8 cellular contexts compared by ENCODE assay signal in the genomic region with DNA sequence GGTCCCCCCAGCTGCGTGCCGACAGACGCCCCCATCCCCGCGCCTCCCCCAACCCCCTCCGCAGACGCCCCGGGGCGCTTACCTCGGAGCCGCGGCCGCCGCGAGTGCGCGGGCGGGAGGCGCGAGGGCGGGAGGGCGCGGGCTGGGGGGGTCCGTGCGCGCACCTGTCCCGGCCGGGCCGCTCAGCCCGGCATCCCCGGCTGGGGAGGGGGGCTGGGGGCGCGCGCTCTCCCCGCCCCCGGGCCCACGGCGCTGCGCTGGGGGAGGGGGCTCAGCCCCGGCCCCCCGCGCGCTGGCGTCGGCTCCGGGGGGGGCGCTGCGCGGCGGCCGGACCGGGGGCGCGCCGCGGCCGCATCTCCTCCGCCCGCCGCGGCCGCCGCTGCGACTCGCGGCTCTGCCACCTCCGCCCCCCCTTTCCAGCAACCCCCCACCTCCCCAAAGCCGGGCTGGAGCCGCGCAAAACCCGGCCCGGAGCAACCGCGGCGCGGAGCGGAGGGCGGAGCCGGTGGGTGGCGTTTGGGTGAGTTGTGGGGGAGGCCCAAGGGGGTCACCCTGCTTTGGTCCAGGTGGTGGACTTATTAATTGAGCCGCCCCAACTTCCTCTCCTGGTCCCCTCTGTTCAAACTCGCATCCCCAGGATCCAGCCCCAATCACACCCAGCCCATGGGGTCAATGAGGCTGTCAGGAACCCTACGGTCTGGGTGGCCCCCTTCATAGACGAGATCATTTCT. TPM values are rescaled to one million over a fixed set of nuclear protein-coding genes. Genes with fewer than 3 reads are reported as not detected.
A peak's percentile ranks its signal among the peaks of the same experiment; 100 is the strongest.
DNase-seq lines count a peak whose midpoint lies in the region; ATAC-seq and TF ChIP-seq lines count a peak whose summit lies in the region.

No MANE protein-coding gene starts in this region.

- H3K9ac ChIP-seq in DND-41 (ENCODE audit: low read depth, low read length) (peak overlapping the region; percentile 24; the same call in 1 of the 2 replicates), IMR-90 (ENCODE audit: low read depth, low read length) (no peak overlapping the region), neural cell (ENCODE audit: low read length) (peak overlapping the region; percentile 95)

- H4K91ac ChIP-seq in IMR-90 (ENCODE audit: insufficient read depth, low read depth, low read length), result no peak overlapping the region

- dilution Hi-C loops in IMR-90 (cut with HindIII; ENCODE audit: low sequenced_read_pairs, unreplicated experiment), result no loop called here

- no peaks in the 10 kb centered on the region for H3K9me3 Mint-ChIP-seq in MCF 10A (ENCODE audit: unreplicated experiment)
- H3K9me3 Mint-ChIP-seq in activated T-helper 1 cell treated with anti-CD3 and anti-CD28 coated beads, Interleukin-12 subunit alpha, Interleukin-12 subunit beta, Interleukin-2, Interleukin-4 antibody, amounts not matched to agents 30 ng/mL and 10 ng/mL and 1 ng/mL, durations not matched to agents 14 hours and 24 hours and 36 hours, result no peaks in the 10 kb centered on the region

- H3K79me2 ChIP-seq in DND-41 (ENCODE audit: insufficient read depth, low read length) (no peaks in the 10 kb centered on the region), neural cell (replicated peaks; ENCODE audit: insufficient read depth, low read length) (peaks cover 11% of the 10 kb centered on the region)

- no peaks in the 10 kb centered on the region for H3F3A ChIP-seq in neural cell (ENCODE audit: insufficient read depth, low read length, poor library complexity, severe bottlenecking)

- no peak overlapping the region for H3K27ac ChIP-seq in DND-41 (ENCODE audit: low read length)
- no peak overlapping the region for H3K27ac ChIP-seq in IMR-90 (ENCODE audit: insufficient read depth, low read length)
- H3K27ac ChIP-seq in neural cell (ENCODE audit: low read length), result peak overlapping the region; percentile 55
- no peak overlapping the region for H3K27ac ChIP-seq in ovary

- WGBS in IMR-90 (ENCODE audit: extremely low coverage in 2 of 2, insufficient read length in 1 of 2), 2 experiments, result 0% methylated on average over 1 of the region's 84 CpGs; no CpG with 5 or more reads in 1 of the 2 experiments
- 1 to 2% (median 2%) methylated on average over 9 to 83 of the region's 84 CpGs for WGBS in ovary, 3 donors

- H3K9me1 ChIP-seq in IMR-90 (ENCODE audit: insufficient read depth, low read length), result no peaks in the 10 kb centered on the region

- H2BK120ac ChIP-seq in IMR-90 (ENCODE audit: low read depth, low read length), result no peak overlapping the region

- H2BK20ac ChIP-seq in IMR-90 (ENCODE audit: low read depth, low read length), result no peak overlapping the region

- H3K27me3 Mint-ChIP-seq in MCF 10A (ENCODE audit: insufficient read depth, unreplicated experiment), result peaks cover 11% of the 10 kb centered on the region
- H3K27me3 Mint-ChIP-seq in activated T-helper 1 cell treated with anti-CD3 and anti-CD28 coated beads, Interleukin-12 subunit alpha, Interleukin-12 subunit beta, Interleukin-2, Interleukin-4 antibody, amounts not matched to agents 30 ng/mL and 10 ng/mL and 1 ng/mL, durations not matched to agents 14 hours and 24 hours and 36 hours (ENCODE audit: insufficient read depth), result peaks cover 58% of the 10 kb centered on the region

- in situ Hi-C loops in IMR-90 (cut with MboI; ENCODE audit: low sequenced_read_pairs), result no loop called here

- no peak overlapping the region for H4K8ac ChIP-seq in IMR-90 (ENCODE audit: low read depth in 2 of 2, low read length in 2 of 2)

- no peaks in the 10 kb centered on the region for H3K9me2 ChIP-seq in neural cell (ENCODE audit: insufficient read depth, low read length)

- H3K79me1 ChIP-seq in IMR-90 (ENCODE audit: low read depth in 1 of 2, low read length in 2 of 2), result no peaks in the 10 kb centered on the region

- H3K18ac ChIP-seq in IMR-90 (ENCODE audit: low read depth, low read length), result no peak overlapping the region

- ATAC-seq in DND-41 (ENCODE audit: insufficient read depth, low read depth) (peak; percentile 49; the same call in 2 of the 3 replicates), IMR-90 (ENCODE audit: low read depth) (peak; percentile 74), HG03460 (IDR thresholded peaks at IDR 0.05; ENCODE audit: unreplicated experiment) (no peak)

- no peaks in the 10 kb centered on the region for H3K36me3 Mint-ChIP-seq in MCF 10A (ENCODE audit: insufficient read depth, unreplicated experiment)
- peaks cover 2% of the 10 kb centered on the region for H3K36me3 Mint-ChIP-seq in activated T-helper 1 cell treated with anti-CD3 and anti-CD28 coated beads, Interleukin-12 subunit alpha, Interleukin-12 subunit beta, Interleukin-2, Interleukin-4 antibody, amounts not matched to agents 30 ng/mL and 10 ng/mL and 1 ng/mL, durations not matched to agents 14 hours and 24 hours and 36 hours (ENCODE audit: low read depth)

- H3K4me1 Mint-ChIP-seq in MCF 10A (ENCODE audit: insufficient read depth, unreplicated experiment), result peaks cover 7% of the 10 kb centered on the region
- H3K4me1 Mint-ChIP-seq in activated T-helper 1 cell treated with anti-CD3 and anti-CD28 coated beads, Interleukin-12 subunit alpha, Interleukin-12 subunit beta, Interleukin-2, Interleukin-4 antibody, amounts not matched to agents 30 ng/mL and 10 ng/mL and 1 ng/mL, durations not matched to agents 14 hours and 24 hours and 36 hours (ENCODE audit: low read depth), result peaks cover 9% of the 10 kb centered on the region

- H3K27me3 ChIP-seq in DND-41 (ENCODE audit: insufficient read depth, low read length, poor library complexity), result peaks cover 40% of the 10 kb centered on the region
- peaks cover 56% of the 10 kb centered on the region for H3K27me3 ChIP-seq in IMR-90 (ENCODE audit: control insufficient read depth, insufficient read depth, low read length)
- H3K27me3 ChIP-seq in neural cell (ENCODE audit: insufficient read depth, low read depth, low read length), result no peaks in the 10 kb centered on the region
- peaks cover 4% of the 10 kb centered on the region for H3K27me3 ChIP-seq in ovary

- DNase-seq in DND-41 (peak; percentile 58), IMR-90 (no peak), MCF 10A (ENCODE audit: unreplicated experiment) (peak; percentile 52), ovary (no peak), AML-193 (lab: John Stamatoyannopoulos, UW) (no peak)
- no peak for DNase-seq in activated T-helper 1 cell treated with anti-CD3 and anti-CD28 coated beads, Interleukin-12 subunit alpha, Interleukin-12 subunit beta, Interleukin-2, Interleukin-4 antibody, amounts not matched to agents 30 ng/mL and 10 ng/mL and 1 ng/mL, durations not matched to agents 14 hours and 24 hours and 36 hours (ENCODE audit: low spot score)

- TF ChIP-seq CTCF in DND-41 (IDR thresholded peaks at IDR 0.05; ENCODE audit: borderline replicate concordance, extremely low read depth, low read length, poor library complexity, severe bottlenecking), result no peak
- TF ChIP-seq CTCF in IMR-90 (conservative IDR thresholded peaks at IDR 0.05; ENCODE audit: low read depth, low read length), result no peak
- no peak for TF ChIP-seq CTCF in MCF 10A (IDR thresholded peaks at IDR 0.05; ENCODE audit: unreplicated experiment)
- no peak for TF ChIP-seq CTCF in neural cell (IDR thresholded peaks at IDR 0.05; ENCODE audit: poor library complexity, severe bottlenecking)
- no peak for TF ChIP-seq CTCF in ovary (IDR thresholded peaks at IDR 0.05)

- H3K14ac ChIP-seq in IMR-90 (replicated peaks; ENCODE audit: low read depth, low read length), result no peak overlapping the region

- H2AFZ ChIP-seq in DND-41 (ENCODE audit: low read depth, low read length) (no peak overlapping the region), IMR-90 (replicated peaks; ENCODE audit: low read length, poor library complexity) (peak overlapping the region; percentile 43), neural cell (ENCODE audit: low read depth, low read length) (peak overlapping the region; percentile 56)

- H3K23ac ChIP-seq in IMR-90 (ENCODE audit: low read depth, low read length), result no peak overlapping the region

- TF ChIP-seq POLR2A in IMR-90 (IDR thresholded peaks at IDR 0.05; ENCODE audit: low read depth, low read length), result no peak
- no peak for TF ChIP-seq POLR2A in ovary (IDR thresholded peaks at IDR 0.05)

- H3K4me3 Mint-ChIP-seq in MCF 10A (ENCODE audit: unreplicated experiment), result peak overlapping the region; percentile 62
- no peak overlapping the region for H3K4me3 Mint-ChIP-seq in activated T-helper 1 cell treated with anti-CD3 and anti-CD28 coated beads, Interleukin-12 subunit alpha, Interleukin-12 subunit beta, Interleukin-2, Interleukin-4 antibody, amounts not matched to agents 30 ng/mL and 10 ng/mL and 1 ng/mL, durations not matched to agents 14 hours and 24 hours and 36 hours

- TF ChIP-seq EP300 in neural cell (conservative IDR thresholded peaks at IDR 0.05; ENCODE audit: poor library complexity, severe bottlenecking) (no peak), ovary (IDR thresholded peaks at IDR 0.05) (no peak)

- H3K56ac ChIP-seq in IMR-90 (ENCODE audit: extremely low read depth, insufficient read depth, low read length), result no peak overlapping the region

- no peaks in the 10 kb centered on the region for H3K9me3 ChIP-seq in DND-41 (ENCODE audit: insufficient read depth, low read length, severe bottlenecking)
- H3K9me3 ChIP-seq in IMR-90 (ENCODE audit: control insufficient read depth, insufficient read depth, low read length), result no peaks in the 10 kb centered on the region
- no peaks in the 10 kb centered on the region for H3K9me3 ChIP-seq in neural cell (ENCODE audit: low read length)
- no peaks in the 10 kb centered on the region for H3K9me3 ChIP-seq in ovary

- no peak overlapping the region for H2BK5ac ChIP-seq in IMR-90 (ENCODE audit: low read depth, low read length, poor library complexity, severe bottlenecking)

- H2AK9ac ChIP-seq in IMR-90 (replicated peaks; ENCODE audit: low read depth, low read length, poor library complexity), result peak overlapping the region; percentile 61

- H3K4ac ChIP-seq in IMR-90 (ENCODE audit: low read depth, low read length), result no peak overlapping the region

- no peak overlapping the region for H4K5ac ChIP-seq in IMR-90 (ENCODE audit: low read depth, low read length)

- peaks cover 4% of the 10 kb centered on the region; the same call in 1 of the 2 replicates for H4K20me1 ChIP-seq in DND-41 (ENCODE audit: insufficient read depth, low read length)
- H4K20me1 ChIP-seq in IMR-90 (ENCODE audit: insufficient read depth, low read length), result no peaks in the 10 kb centered on the region; the same call in 1 of the 2 replicates
- H4K20me1 ChIP-seq in neural cell (ENCODE audit: insufficient read depth), result peaks cover 11% of the 10 kb centered on the region

- H3K27ac Mint-ChIP-seq in MCF 10A (ENCODE audit: low read depth, unreplicated experiment), result no peak overlapping the region
- no peak overlapping the region for H3K27ac Mint-ChIP-seq in activated T-helper 1 cell treated with anti-CD3 and anti-CD28 coated beads, Interleukin-12 subunit alpha, Interleukin-12 subunit beta, Interleukin-2, Interleukin-4 antibody, amounts not matched to agents 30 ng/mL and 10 ng/mL and 1 ng/mL, durations not matched to agents 14 hours and 24 hours and 36 hours

- CTCF ChIA-PET in IMR-90 (lab: Yijun Ruan, JAX) (no interaction called here), MCF 10A (lab: Yijun Ruan, JAX) (interaction anchor here (1.0 kb wide), 1 partner anchor 11 kb away, joined by 3 read pairs; no protein-coding TSS in a partner anchor)

- H2AK5ac ChIP-seq in IMR-90 (ENCODE audit: low read depth, low read length), result no peak overlapping the region; the same call in 1 of the 2 replicates

- TF ChIP-seq RAD21 in IMR-90 (IDR thresholded peaks at IDR 0.05; ENCODE audit: low read length) (no peak), neural cell (conservative IDR thresholded peaks at IDR 0.05) (no peak)

- intact Hi-C loops in IMR-90 (cut with micrococcal nuclease) (no loop called here), MCF 10A (cut with micrococcal nuclease) (no loop called here), ovary (cut with DNase I) (no loop called here)
- intact Hi-C loops in activated T-helper 1 cell treated with anti-CD3 and anti-CD28 coated beads, Interleukin-12 subunit alpha, Interleukin-12 subunit beta, Interleukin-2, Interleukin-4 antibody, amounts not matched to agents 30 ng/mL and 10 ng/mL and 1 ng/mL, durations not matched to agents 14 hours and 24 hours and 36 hours (cut with micrococcal nuclease), result no loop called here

- POLR2A ChIA-PET in IMR-90 (lab: Charles Lee; ENCODE audit: unreplicated experiment) (no interaction called here), MCF 10A (lab: Yijun Ruan, JAX) (no interaction called here)

- H3K36me3 ChIP-seq in DND-41 (ENCODE audit: insufficient read depth, low read length) (no peaks in the 10 kb centered on the region), IMR-90 (ENCODE audit: control insufficient read depth, insufficient read depth, low read length) (no peaks in the 10 kb centered on the region), neural cell (ENCODE audit: insufficient read depth, low read length) (no peaks in the 10 kb centered on the region), ovary (no peaks in the 10 kb centered on the region)

- H3K4me3 ChIP-seq in DND-41 (ENCODE audit: low read depth in 1 of 2, low read length in 2 of 2), result peak overlapping the region in 1 of 2 experiments; percentile 44; a peak in 2 of 4 replicates
- peak overlapping the region; percentile 13; the same call in 1 of the 2 replicates for H3K4me3 ChIP-seq in IMR-90 (ENCODE audit: insufficient read depth, low read depth, low read length)
- H3K4me3 ChIP-seq in neural cell (ENCODE audit: low read length), result peak overlapping the region; percentile 92
- H3K4me3 ChIP-seq in ovary, result no peak overlapping the region

- no peak overlapping the region for H2BK15ac ChIP-seq in IMR-90 (ENCODE audit: low read depth, low read length)

- H3K4me1 ChIP-seq in DND-41 (ENCODE audit: insufficient read depth, low read length) (peaks cover 10% of the 10 kb centered on the region), IMR-90 (ENCODE audit: control insufficient read depth, insufficient read depth, low read length) (peaks cover 3% of the 10 kb centered on the region; the same call in 1 of the 2 replicates), ovary (ENCODE audit: insufficient read depth) (peaks cover 2% of the 10 kb centered on the region)

- peak overlapping the region; percentile 60 for H3K4me2 ChIP-seq in DND-41 (ENCODE audit: insufficient read depth, low read length)
- peak overlapping the region; percentile 56; the same call in 1 of the 2 replicates for H3K4me2 ChIP-seq in IMR-90 (ENCODE audit: low read depth, low read length)
- no peak overlapping the region for H3K4me2 ChIP-seq in neural cell (ENCODE audit: low read length)

- BruUV-seq in IMR-90 (replicated peaks; lab: Mats Ljungman, UMichigan) (no TSS peak), MCF 10A (replicated peaks; lab: Mats Ljungman, UMichigan) (no TSS peak)

RNA-seq across cellular contexts. Expression of gene SEMA6B, which starts 22.1 kb away (rescaled TPM):
- total RNA-seq in IMR-90 (2012; rRNA removed) (0.18 and 0.28 TPM in 2 replicates), MCF 10A (2022) (0.20 and 0.54 TPM in 2 replicates), ovary (1 to 10 TPM; 1.3 to 9.7 (median 5.5) TPM)
- polyA plus RNA-seq in IMR-90 (2012; rRNA removed) (0.72 and 0.73 TPM in 2 replicates), neural cell (21.6 and 27.1 TPM in 2 replicates), ovary (1 to 10 TPM in 1 of 2 donors, under 1 TPM in 1; 0.77 to 7.6 TPM)
- polyA plus RNA-seq in IMR-90 (2012; cell fraction: cytosol; rRNA removed), result 0.63 and 1.6 TPM in 2 replicates
- 0.31 and 0.55 TPM in 2 replicates for polyA plus RNA-seq in IMR-90 (2012; cell fraction: nucleus; rRNA removed; ENCODE audit: low replicate concordance)
- 59.7 and 71.8 TPM in 2 replicates for polyA minus RNA-seq in neural cell
- total RNA-seq in activated T-helper 1 cell treated with anti-CD3 and anti-CD28 coated beads, Interleukin-12 subunit alpha, Interleukin-12 subunit beta, Interleukin-2, Interleukin-4 antibody, amounts not matched to agents 30 ng/mL and 10 ng/mL and 1 ng/mL, durations not matched to agents 14 hours and 24 hours and 36 hours, result not detected in 2 replicates

RNA-seq across cellular contexts. Expression of gene LRG1, which starts 41.7 kb away (rescaled TPM):
- total RNA-seq in IMR-90 (2012; rRNA removed), result not detected in 2 replicates
- polyA plus RNA-seq in IMR-90 (2012; rRNA removed), result 0.03 TPM in 1 of 2 replicates, not detected in the other
- polyA plus RNA-seq in IMR-90 (2012; cell fraction: cytosol; rRNA removed), result 0.01 and 0.07 TPM in 2 replicates
- polyA plus RNA-seq in IMR-90 (2012; cell fraction: nucleus; rRNA removed; ENCODE audit: low replicate concordance), result not detected in 2 replicates
- 0.33 and 0.56 TPM in 2 replicates for total RNA-seq in MCF 10A (2022)
- not detected in 2 replicates for polyA plus RNA-seq in neural cell
- polyA minus RNA-seq in neural cell, result 0.49 and 0.58 TPM in 2 replicates
- total RNA-seq in ovary, result 1 to 10 TPM; 1.3 to 7.6 (median 3.6) TPM
- polyA plus RNA-seq in ovary, result 1 to 10 TPM in 1 of 2 donors, under 1 TPM in 1; 0.33 to 2.1 TPM
- total RNA-seq in activated T-helper 1 cell treated with anti-CD3 and anti-CD28 coated beads, Interleukin-12 subunit alpha, Interleukin-12 subunit beta, Interleukin-2, Interleukin-4 antibody, amounts not matched to agents 30 ng/mL and 10 ng/mL and 1 ng/mL, durations not matched to agents 14 hours and 24 hours and 36 hours, result 0.27 and 0.39 TPM in 2 replicates

RNA-seq across cellular contexts. Expression of gene PLIN5, which starts 46.5 kb away (rescaled TPM):
- not detected in 2 replicates for total RNA-seq in IMR-90 (2012; rRNA removed)
- polyA plus RNA-seq in IMR-90 (2012; rRNA removed), result not detected in 2 replicates
- 0.03 and 0.05 TPM in 2 replicates for polyA plus RNA-seq in IMR-90 (2012; cell fraction: cytosol; rRNA removed)
- 0.36 and 0.41 TPM in 2 replicates for polyA plus RNA-seq in IMR-90 (2012; cell fraction: nucleus; rRNA removed; ENCODE audit: low replicate concordance)
- not detected in 2 replicates for total RNA-seq in MCF 10A (2022)
- polyA plus RNA-seq in neural cell, result 1.0 and 1.3 TPM in 2 replicates
- 0.35 and 1.2 TPM in 2 replicates for polyA minus RNA-seq in neural cell
- total RNA-seq in ovary, result 100 to 1,000 TPM in 4 of 7 donors, 10 to 100 TPM in 3; 26.0 to 149 (median 131) TPM
- polyA plus RNA-seq in ovary, result 10 to 100 TPM in 1 of 2 donors, 1 to 10 TPM in 1; 8.8 to 85.0 TPM
- total RNA-seq in activated T-helper 1 cell treated with anti-CD3 and anti-CD28 coated beads, Interleukin-12 subunit alpha, Interleukin-12 subunit beta, Interleukin-2, Interleukin-4 antibody, amounts not matched to agents 30 ng/mL and 10 ng/mL and 1 ng/mL, durations not matched to agents 14 hours and 24 hours and 36 hours, result not detected in 2 replicates

RNA-seq across cellular contexts. Expression of gene TNFAIP8L1, which starts 57.8 kb away (rescaled TPM):
- 2.5 and 3.1 TPM in 2 replicates for total RNA-seq in IMR-90 (2012; rRNA removed)
- 6.0 TPM in 2 replicates for polyA plus RNA-seq in IMR-90 (2012; rRNA removed)
- polyA plus RNA-seq in IMR-90 (2012; cell fraction: cytosol; rRNA removed), result 5.1 and 7.1 TPM in 2 replicates
- polyA plus RNA-seq in IMR-90 (2012; cell fraction: nucleus; rRNA removed; ENCODE audit: low replicate concordance), result 2.3 and 2.9 TPM in 2 replicates
- total RNA-seq in MCF 10A (2022), result 2.7 and 3.6 TPM in 2 replicates
- 0.99 and 1.6 TPM in 2 replicates for polyA plus RNA-seq in neural cell
- polyA minus RNA-seq in neural cell, result 1.0 and 1.7 TPM in 2 replicates
- 10 to 100 TPM in 3 of 7 donors, 1 to 10 TPM in 4; 4.3 to 14.0 (median 9.8) TPM for total RNA-seq in ovary
- polyA plus RNA-seq in ovary, result 1 to 10 TPM; 6.8 to 8.1 TPM
- 13.2 and 13.7 TPM in 2 replicates for total RNA-seq in activated T-helper 1 cell treated with anti-CD3 and anti-CD28 coated beads, Interleukin-12 subunit alpha, Interleukin-12 subunit beta, Interleukin-2, Interleukin-4 antibody, amounts not matched to agents 30 ng/mL and 10 ng/mL and 1 ng/mL, durations not matched to agents 14 hours and 24 hours and 36 hours

Comparison
In these comparisons a context has a peak if more than half of its experiments do, and no peak if none do; other contexts are left out.
1. DNase-seq: peak in DND-41 (single experiment) and MCF 10A (single experiment); none in IMR-90 (single experiment), ovary (0 of 5), AML-193 (0 of 2) and activated T-helper 1 cell treated with anti-CD3 and anti-CD28 coated beads, Interleukin-12 subunit alpha, Interleukin-12 subunit beta, Interleukin-2, Interleukin-4 antibody, amounts not matched to agents 30 ng/mL and 10 ng/mL and 1 ng/mL, durations not matched to agents 14 hours and 24 hours and 36 hours (single experiment).
2. RNA of gene PLIN5, which starts 46.5 kb away (total RNA-seq): 26.0 to 149 TPM in ovary; not detected in MCF 10A, not detected in activated T-helper 1 cell treated with anti-CD3 and anti-CD28 coated beads, Interleukin-12 subunit alpha, Interleukin-12 subunit beta, Interleukin-2, Interleukin-4 antibody, amounts not matched to agents 30 ng/mL and 10 ng/mL and 1 ng/mL, durations not matched to agents 14 hours and 24 hours and 36 hours and not detected in IMR-90; every median in the first group is over 10 times any median in the second.